8 cellular contexts compared by ENCODE assay signal in the genomic region with DNA sequence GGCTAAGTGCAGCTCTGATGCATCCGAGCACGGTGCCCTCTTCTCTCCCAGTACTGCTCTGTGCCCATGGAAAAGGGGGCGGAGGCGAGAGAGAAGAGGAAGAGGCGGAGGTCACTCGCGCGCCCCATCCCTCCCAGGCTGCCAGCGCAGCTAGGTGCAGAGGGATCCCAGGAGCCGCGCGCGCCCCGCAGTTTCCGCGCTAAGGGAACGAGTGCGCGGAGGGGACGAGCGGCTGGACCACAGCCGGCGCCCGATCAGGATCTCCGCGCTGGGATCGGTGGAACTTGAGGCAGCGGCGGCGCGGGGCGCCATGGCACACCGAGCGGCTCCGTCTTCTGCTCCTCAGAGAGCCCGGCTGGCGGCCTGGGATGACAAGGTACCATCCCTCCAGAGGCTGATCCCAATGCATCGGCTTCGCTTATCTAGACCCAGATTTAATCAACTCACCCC. TPM values are rescaled to one million over a fixed set of nuclear protein-coding genes. Genes with fewer than 3 reads are reported as not detected.
DNase-seq lines count a peak whose midpoint lies in the region; ATAC-seq and TF ChIP-seq lines count a peak whose summit lies in the region.

A gene with protein sequence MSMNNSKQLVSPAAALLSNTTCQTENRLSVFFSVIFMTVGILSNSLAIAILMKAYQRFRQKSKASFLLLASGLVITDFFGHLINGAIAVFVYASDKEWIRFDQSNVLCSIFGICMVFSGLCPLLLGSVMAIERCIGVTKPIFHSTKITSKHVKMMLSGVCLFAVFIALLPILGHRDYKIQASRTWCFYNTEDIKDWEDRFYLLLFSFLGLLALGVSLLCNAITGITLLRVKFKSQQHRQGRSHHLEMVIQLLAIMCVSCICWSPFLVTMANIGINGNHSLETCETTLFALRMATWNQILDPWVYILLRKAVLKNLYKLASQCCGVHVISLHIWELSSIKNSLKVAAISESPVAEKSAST (plus strand): TSS at position 114 of the 450 bp plus-strand sequence. CDS start 1,770 bp downstream, outside the sequence.

- H3K4me3 ChIP-seq in Peyer's patch (peak within 1 kb of the TSS; percentile 24 to 50 (median 38)), gastroesophageal sphincter (peak within 1 kb of the TSS; percentile 65 to 73)

- no peaks in the 10 kb centered on the region for H3K9me3 ChIP-seq in Peyer's patch
- H3K9me3 ChIP-seq in gastroesophageal sphincter, result peaks cover 0 to 6% (median 0%) of the 10 kb centered on the region in 3 donors

- ATAC-seq in gastroesophageal sphincter, result peak; percentile 73
- no peak for ATAC-seq in HG02970 (IDR thresholded peaks at IDR 0.05; ENCODE audit: low FRiP score, unreplicated experiment)

- H3K36me3 ChIP-seq in Peyer's patch (no peaks in the 10 kb centered on the region), gastroesophageal sphincter (no peaks in the 10 kb centered on the region)

- TF ChIP-seq EP300 in gastroesophageal sphincter (IDR thresholded peaks at IDR 0.05), result no peak

- no peaks in the 10 kb centered on the region for H3K4me1 ChIP-seq in Peyer's patch
- peaks cover 0 to 19% (median 0%) of the 10 kb centered on the region in 3 donors for H3K4me1 ChIP-seq in gastroesophageal sphincter

- TF ChIP-seq CTCF in Peyer's patch (IDR thresholded peaks at IDR 0.05) (no peak), gastroesophageal sphincter (IDR thresholded peaks at IDR 0.05) (no peak)

- intact Hi-C loops in posterior vena cava (cut with DNase I), result no loop called here

- TF ChIP-seq POLR2A in Peyer's patch (IDR thresholded peaks at IDR 0.05) (no peak), gastroesophageal sphincter (IDR thresholded peaks at IDR 0.05) (peak; percentile 37 to 52)

- H3K27ac ChIP-seq in Peyer's patch, result peak within 1 kb of the TSS; percentile 57 to 75 (median 62)
- H3K27ac ChIP-seq in gastroesophageal sphincter, result peak within 1 kb of the TSS; percentile 34 to 82 (median 71)

- H3K27me3 ChIP-seq in Peyer's patch (no peaks in the 10 kb centered on the region), gastroesophageal sphincter (no peaks in the 10 kb centered on the region)

- WGBS in gastroesophageal sphincter (ENCODE audit: low coverage in 1 of 2), 2 donors, result 0 to 7% methylated on average over 2 to 10 of the region's 39 CpGs

- peak; percentile 66 for DNase-seq in Daoy (ENCODE audit: low read depth)
- DNase-seq in Peyer's patch, result no peak
- peak; percentile 83 for DNase-seq in posterior vena cava (ENCODE audit: low spot score)
- no peak for DNase-seq in NCI-H2081 treated with DMSO at 0.1 percent for 48 hours (lab: John Stamatoyannopoulos, UW)
- no peak for DNase-seq in cerebellum (ENCODE audit: low spot score)
- DNase-seq in activated effector memory CD4-positive, alpha-beta T cell treated with Interleukin-2 at 50 U/mL for 16 hours, result no peak

RNA-seq across cellular contexts. Expression of the gene that starts here (rescaled TPM):
- 1.8 and 2.9 TPM in 2 replicates for total RNA-seq in Daoy (2014; rRNA removed; shearing (Covaris generic))
- total RNA-seq in Peyer's patch, result 1 to 10 TPM in 2 of 4 donors, under 1 TPM in 2; 0.18 to 1.7 (median 1.0) TPM
- 10 to 100 TPM in 2 of 4 donors, 1 to 10 TPM in 2; 2.0 to 42.8 (median 7.4) TPM for total RNA-seq in gastroesophageal sphincter
- 10 to 100 TPM in 1 of 2 donors, 1 to 10 TPM in 1; 9.5 to 16.1 TPM for total RNA-seq in posterior vena cava
- 3.0 TPM for total RNA-seq in cerebellum

Comparison
In these comparisons a context has a peak if more than half of its experiments do, and no peak if none do; other contexts are left out.
1. DNase-seq: peak in Daoy (single experiment) and posterior vena cava (single experiment); none in Peyer's patch (0 of 3), NCI-H2081 treated with DMSO at 0.1 percent for 48 hours (single experiment), cerebellum (single experiment) and activated effector memory CD4-positive, alpha-beta T cell treated with Interleukin-2 at 50 U/mL for 16 hours (single experiment).
2. POLR2A ChIP-seq: peak in gastroesophageal sphincter (2 of 2); none in Peyer's patch (0 of 2).